In genomic region chr17:72392056-72393010, GRCh38 we compare ENCODE assay signal across 8 cellular contexts.
A peak's percentile ranks its signal among the peaks of the same experiment; 100 is the strongest.
DNase-seq lines count a peak whose midpoint lies in the region; ATAC-seq and TF ChIP-seq lines count a peak whose summit lies in the region.

No MANE protein-coding gene starts in this region.

- H3K36me3 ChIP-seq in RWPE2 (ENCODE audit: low read depth) = no peaks in the 10 kb centered on the region
- no peaks in the 10 kb centered on the region for H3K36me3 ChIP-seq in vagina

- peak overlapping the region; percentile 89 for H3K27ac ChIP-seq in RWPE2 (ENCODE audit: poor library complexity, severe bottlenecking)
- H3K27ac ChIP-seq in vagina = no peak overlapping the region

- H3K4me1 ChIP-seq in RWPE2 (ENCODE audit: insufficient read depth, poor library complexity, severe bottlenecking) (peaks cover 63% of the 10 kb centered on the region), vagina (no peaks in the 10 kb centered on the region)

- H3K9me3 ChIP-seq in RWPE2 (ENCODE audit: severe bottlenecking) (no peaks in the 10 kb centered on the region), vagina (no peaks in the 10 kb centered on the region)

- H3K27me3 ChIP-seq in RWPE2 (ENCODE audit: insufficient read depth, poor library complexity, severe bottlenecking) (no peaks in the 10 kb centered on the region), vagina (no peaks in the 10 kb centered on the region)

- no peak for TF ChIP-seq CTCF in GM12864 (IDR thresholded peaks at IDR 0.05; ENCODE audit: low read depth, low read length, missing control alignments)
- TF ChIP-seq CTCF in RWPE2 (IDR thresholded peaks at IDR 0.05; ENCODE audit: poor library complexity, severe bottlenecking) = no peak
- TF ChIP-seq CTCF in vagina (IDR thresholded peaks at IDR 0.05) = no peak

- intact Hi-C loops in vagina (cut with DNase I) = no loop called here

- DNase-seq in GM12864 (ENCODE audit: low read depth) = peak; percentile 37
- no peak for DNase-seq in RWPE2 (ENCODE audit: low spot score)
- DNase-seq in non-pigmented ciliary epithelial cell (ENCODE audit: low read depth) = peak; percentile 63
- no peak for DNase-seq in vagina (ENCODE audit: extremely low spot score in 2 of 2)
- no peak for DNase-seq in stimulated activated CD4-positive, alpha-beta T cell treated with anti-CD3 and anti-CD28 coated beads, Interleukin-4, amount 100 ng/mL, for 24 hours
- no peak for DNase-seq in central memory CD4-positive, alpha-beta T cell
- DNase-seq in inferior parietal cortex (ENCODE audit: extremely low spot score) = no peak

- ATAC-seq in HG03039 (IDR thresholded peaks at IDR 0.05; ENCODE audit: unreplicated experiment) = peak; percentile 62
- ATAC-seq in RWPE2 (ENCODE audit: low read depth) = peak; percentile 8; the same call in 1 of the 3 replicates

- TF ChIP-seq POLR2A in vagina (IDR thresholded peaks at IDR 0.05) = no peak

- H3K4me3 ChIP-seq in GM12864 (ENCODE audit: low read depth, low read length) (peak overlapping the region; percentile 49), RWPE2 (ENCODE audit: severe bottlenecking) (no peak overlapping the region), vagina (no peak overlapping the region)

Comparison
In these comparisons a context has a peak if more than half of its experiments do, and no peak if none do; other contexts are left out.
1. DNase-seq: peak in GM12864 (single experiment) and non-pigmented ciliary epithelial cell (single experiment); none in RWPE2 (single experiment), vagina (0 of 2), stimulated activated CD4-positive, alpha-beta T cell treated with anti-CD3 and anti-CD28 coated beads, Interleukin-4, amount 100 ng/mL, for 24 hours (single experiment), central memory CD4-positive, alpha-beta T cell (single experiment) and inferior parietal cortex (single experiment).